Comparison of ENCODE assay signal across 12 cellular contexts in genomic region chr11:556175-556699, GRCh38. TPM values are rescaled to one million over a fixed set of nuclear protein-coding genes. Genes with fewer than 3 reads are reported as not detected.
DNase-seq lines count a peak whose midpoint lies in the region; ATAC-seq, FAIRE-seq and TF ChIP-seq lines count a peak whose summit lies in the region.
"Had no signal": no experiment of that assay in that cellular context is flagged by ENCODE, and none has a peak within 500 bp of the region (broad histone marks: within the 10 kb centered on the region; RNA-seq: fewer than 3 reads in every experiment).

No MANE protein-coding gene starts in this region.

- peaks cover 5 to 13% of the 10 kb centered on the region in 2 donors for H3K4me1 Mint-ChIP-seq in natural killer cell

- H2AFZ ChIP-seq in K562 (ENCODE audit: low read depth, low read length) = no peak overlapping the region

- no peaks in the 10 kb centered on the region for H3K36me3 ChIP-seq in BLaER1 treated with 17β-estradiol and CSF1 and Interleukin-3, amounts not matched to agents 10 nM and 100 nM
- H3K36me3 ChIP-seq in K562 (ENCODE audit: control insufficient read depth, insufficient read depth, low read length) = no peaks in the 10 kb centered on the region
- H3K36me3 ChIP-seq in esophagus muscularis mucosa = no peaks in the 10 kb centered on the region
- H3K36me3 ChIP-seq: lower lobe of right lung had no signal

- ATAC-seq in K562 = no peak
- ATAC-seq in natural killer cell = no peak
- no peak for ATAC-seq in GM19452 (IDR thresholded peaks at IDR 0.05; ENCODE audit: unreplicated experiment)

- 93% methylated on average over 11 of the region's 49 CpGs for WGBS in K562 (ENCODE audit: insufficient coverage, low coverage, missing lambda C conversion rate)
- WGBS in esophagus muscularis mucosa = 14% methylated on average over 25 of the region's 49 CpGs

- POLR2A ChIA-PET in K562 (lab: Yijun Ruan, JAX) = interaction anchor here (0.6 to 1.8 kb wide), 4 partner anchors 15 to 100 kb away, joined by 3 to 5 read pairs (median 4); no protein-coding TSS in a partner anchor

- no peaks in the 10 kb centered on the region for H3K9me3 ChIP-seq in BLaER1 treated with 17β-estradiol and CSF1 and Interleukin-3, amounts not matched to agents 10 nM and 100 nM (replicated peaks in 1 of 11)
- H3K9me3 ChIP-seq in K562 (replicated peaks; ENCODE audit: control insufficient read depth, insufficient read depth, low read depth, low read length) = no peaks in the 10 kb centered on the region
- H3K9me3 ChIP-seq in esophagus muscularis mucosa = no peaks in the 10 kb centered on the region
- H3K9me3 ChIP-seq: lower lobe of right lung had no signal

- CTCF ChIA-PET in K562 (lab: Yijun Ruan, JAX; ENCODE audit: low intra/inter-chr PET ratio) = no interaction called here

- TF ChIP-seq POLR2A in K562 (conservative IDR thresholded peaks at IDR 0.05) = no peak
- TF ChIP-seq POLR2A in esophagus muscularis mucosa (IDR thresholded peaks at IDR 0.05; ENCODE audit: low read depth) = no peak

- H3K4me3 ChIP-seq in BLaER1 treated with 17β-estradiol and CSF1 and Interleukin-3, amounts not matched to agents 10 nM and 100 nM = peak overlapping the region; percentile 40 to 66 (median 50); a peak in 14 of 20 replicates
- H3K4me3 ChIP-seq in K562 (no peak overlapping the region), esophagus muscularis mucosa (peak overlapping the region in 2 of 4 donors; percentile 39 to 52)

- no peak for TF ChIP-seq CTCF in K562 (IDR thresholded peaks at IDR 0.05 in 2 of 3, conservative IDR thresholded peaks at IDR 0.05 in 1 of 3; ENCODE audit: insufficient read depth in 2 of 3, low read depth in 1 of 3, low read length in 3 of 3)
- no peak for TF ChIP-seq CTCF in natural killer cell (IDR thresholded peaks at IDR 0.05)
- TF ChIP-seq CTCF in esophagus muscularis mucosa (IDR thresholded peaks at IDR 0.05) = no peak

- peaks cover 0 to 59% (median 28%) of the 10 kb centered on the region in 11 experiments; a peak in 17 of 22 replicates for H4K20me1 ChIP-seq in BLaER1 treated with 17β-estradiol and CSF1 and Interleukin-3, amounts not matched to agents 10 nM and 100 nM
- H4K20me1 ChIP-seq in K562 (replicated peaks; ENCODE audit: control insufficient read depth, insufficient read depth, low read length) = no peaks in the 10 kb centered on the region

- BruUV-seq in K562 (replicated peaks; lab: Mats Ljungman, UMichigan) = no TSS peak

- peaks cover 21 to 58% (median 40%) of the 10 kb centered on the region in 10 experiments; a peak in 18 of 20 replicates for H3K4me1 ChIP-seq in BLaER1 treated with 17β-estradiol and CSF1 and Interleukin-3, amounts not matched to agents 10 nM and 100 nM
- H3K4me1 ChIP-seq in K562 (replicated peaks in 1 of 2; ENCODE audit: control insufficient read depth in 2 of 2, insufficient read depth in 2 of 2, low read length in 2 of 2) (peaks cover 26 to 97% of the 10 kb centered on the region in 2 experiments), esophagus muscularis mucosa (peaks cover 23 to 38% (median 35%) of the 10 kb centered on the region in 4 donors)

- TF ChIP-seq EP300 in K562 (IDR thresholded peaks at IDR 0.05; ENCODE audit: low read length) (no peak), esophagus muscularis mucosa (IDR thresholded peaks at IDR 0.05) (no peak)

- H3K4me3 Mint-ChIP-seq in natural killer cell = peak overlapping the region; percentile 60

- H3K79me2 ChIP-seq in K562 (ENCODE audit: control insufficient read depth, insufficient read depth, low read length) = peaks cover 11% of the 10 kb centered on the region; the same call in 1 of the 3 replicates

- H3K27me3 Mint-ChIP-seq in natural killer cell (ENCODE audit: low read depth in 2 of 2) = peaks cover 0 to 5% of the 10 kb centered on the region in 2 donors

- peaks cover 2% of the 10 kb centered on the region for H3K9me1 ChIP-seq in K562 (ENCODE audit: control insufficient read depth, insufficient read depth, low read length)

- DNase-seq in EH (ENCODE audit: low read depth) (peak; percentile 25), K562 (ENCODE audit: extremely low read depth in 1 of 4, low spot score in 3 of 4) (no peak), natural killer cell (no peak), GM19239 (ENCODE audit: insufficient read length, low spot score) (no peak), D341Med (ENCODE audit: low spot score) (no peak), esophagus muscularis mucosa (ENCODE audit: extremely low spot score) (no peak)
- DNase-seq: caudate nucleus, EL, GOT3, lower lobe of right lung had no signal

- peaks cover 48 to 67% (median 52%) of the 10 kb centered on the region in 11 experiments for H3K27me3 ChIP-seq in BLaER1 treated with 17β-estradiol and CSF1 and Interleukin-3, amounts not matched to agents 10 nM and 100 nM
- H3K27me3 ChIP-seq in K562 (ENCODE audit: control insufficient read depth in 2 of 2, insufficient read depth in 2 of 2, low read length in 2 of 2) (no peaks in the 10 kb centered on the region), esophagus muscularis mucosa (peaks cover 19 to 86% (median 50%) of the 10 kb centered on the region in 4 donors)

- FAIRE-seq in K562 (lab: Jason Lieb, UNC) (no peak), GM19239 (lab: Jason Lieb, UNC) (no peak)

- intact Hi-C loops in K562 (cut with micrococcal nuclease) (loop anchor here (10.0 kb wide), 2 partner anchors 59 to 139 kb away; partner anchors contain the start of genes DEAF1, IRF7 and TMEM80), natural killer cell (cut with micrococcal nuclease) (no loop called here), esophagus muscularis mucosa (cut with DNase I) (no loop called here)

- peak overlapping the region in 4 of 11 experiments; percentile 2 to 69 (median 52); a peak in 3 of 22 replicates for H3K9ac ChIP-seq in BLaER1 treated with 17β-estradiol and CSF1 and Interleukin-3, amounts not matched to agents 10 nM and 100 nM
- H3K9ac ChIP-seq in K562 (ENCODE audit: insufficient read depth in 1 of 2, low read depth in 2 of 2, low read length in 2 of 2) = no peak overlapping the region

- no peak overlapping the region for H3K27ac ChIP-seq in BLaER1 treated with 17β-estradiol and CSF1 and Interleukin-3, amounts not matched to agents 10 nM and 100 nM
- H3K27ac ChIP-seq in K562 (ENCODE audit: extremely low read depth, low read depth, low read length) (no peak overlapping the region), esophagus muscularis mucosa (replicated peaks in 1 of 4) (no peak overlapping the region)
- H3K27ac ChIP-seq: lower lobe of right lung had no signal

- in situ Hi-C loops in K562 (cut with MboI) = no loop called here

- no peaks in the 10 kb centered on the region for H3K9me3 Mint-ChIP-seq in natural killer cell

- H3K27ac Mint-ChIP-seq in natural killer cell = no peak overlapping the region

- no peaks in the 10 kb centered on the region for H3K36me3 Mint-ChIP-seq in natural killer cell

- H3K4me2 ChIP-seq in BLaER1 treated with 17β-estradiol and CSF1 and Interleukin-3, amounts not matched to agents 10 nM and 100 nM = peak overlapping the region; percentile 75 to 99 (median 95)
- no peak overlapping the region for H3K4me2 ChIP-seq in K562 (ENCODE audit: insufficient read depth, low read length)

- TF ChIP-seq RAD21 in K562 (CRISPR knock-in tag; conservative IDR thresholded peaks at IDR 0.05 in 1 of 2, IDR thresholded peaks at IDR 0.05 in 1 of 2) = no peak

RNA-seq across cellular contexts. Expression of gene LMNTD2, which starts 4.3 kb away (rescaled TPM):
- 3.8 and 17.0 TPM in 2 replicates for total RNA-seq in K562 (2011; cell fraction: chromatin; rRNA removed; ENCODE audit: low replicate concordance)
- 10.9 and 14.7 TPM in 2 replicates for total RNA-seq in K562 (2011; cell fraction: nucleolus; rRNA removed)
- total RNA-seq in K562 (2011; cell fraction: nucleoplasm; rRNA removed) = 6.7 and 8.2 TPM in 2 replicates
- 2.0 and 2.9 TPM in 2 replicates for total RNA-seq in K562 (2014; rRNA removed)
- 0.19 TPM in 1 of 2 replicates, not detected in the other for total RNA-seq in K562 (2014; rRNA removed; fragmentation: Illumina TruSeq; extraction: Trizol)
- 0.98 and 1.1 TPM in 2 replicates for total RNA-seq in K562 (2015; rRNA removed; fragmentation: Illumina TruSeq; extraction: Trizol)
- total RNA-seq in K562 (2021) = 3.5 and 3.9 TPM in 2 replicates
- 1.1 and 2.8 TPM in 2 replicates for polyA plus RNA-seq in K562 (2011; rRNA removed)
- polyA plus RNA-seq in K562 (2011; cell fraction: cytosol; rRNA removed) = 1.3 and 3.2 TPM in 2 replicates
- polyA plus RNA-seq in K562 (2011; cell fraction: nucleus; rRNA removed) = 28.7 and 36.1 TPM in 2 replicates
- polyA plus RNA-seq in K562 (2012) = 3.2 and 9.3 TPM in 2 replicates
- polyA plus RNA-seq in K562 (2014; fragmentation: Illumina TruSeq; extraction: Trizol) = 0.48 and 0.98 TPM in 2 replicates
- polyA plus RNA-seq in K562 (2014; fragmentation: Nextera tagmentation; extraction: Ambion mirVana) = not detected
- polyA plus RNA-seq in K562 (2014; rRNA removed) = 1.8 and 4.2 TPM in 2 replicates
- 0.14 and 0.30 TPM in 2 replicates for polyA minus RNA-seq in K562 (2011; rRNA and poly(A)+ RNA removed)
- 1.2 and 1.4 TPM in 2 replicates for polyA minus RNA-seq in K562 (2011; cell fraction: cytosol; rRNA and poly(A)+ RNA removed)
- 4.0 and 6.1 TPM in 2 replicates for polyA minus RNA-seq in K562 (2011; cell fraction: nucleus; rRNA and poly(A)+ RNA removed)
- 1 to 10 TPM; 3.5 to 5.2 (median 5.0) TPM for total RNA-seq in natural killer cell
- 1 to 10 TPM in 3 of 4 donors, under 1 TPM in 1; 0.52 to 3.1 (median 1.7) TPM for total RNA-seq in esophagus muscularis mucosa

RNA-seq across cellular contexts. Expression of gene RASSF7, which starts 4.5 kb away (rescaled TPM):
- total RNA-seq in K562 (2011; cell fraction: chromatin; rRNA removed; ENCODE audit: low replicate concordance) = 15.6 and 50.0 TPM in 2 replicates
- total RNA-seq in K562 (2011; cell fraction: nucleolus; rRNA removed) = 73.5 and 76.5 TPM in 2 replicates
- total RNA-seq in K562 (2011; cell fraction: nucleoplasm; rRNA removed) = 28.3 and 32.9 TPM in 2 replicates
- total RNA-seq in K562 (2014; rRNA removed) = 45.2 and 50.3 TPM in 2 replicates
- 1.1 and 2.2 TPM in 2 replicates for total RNA-seq in K562 (2014; rRNA removed; fragmentation: Illumina TruSeq; extraction: Trizol)
- 16.2 and 18.6 TPM in 2 replicates for total RNA-seq in K562 (2015; rRNA removed; fragmentation: Illumina TruSeq; extraction: Trizol)
- total RNA-seq in K562 (2021) = 30.5 and 31.7 TPM in 2 replicates
- 19.8 and 30.3 TPM in 2 replicates for polyA plus RNA-seq in K562 (2011; rRNA removed)
- polyA plus RNA-seq in K562 (2011; cell fraction: cytosol; rRNA removed) = 43.4 and 94.2 TPM in 2 replicates
- polyA plus RNA-seq in K562 (2011; cell fraction: nucleus; rRNA removed) = 170 and 239 TPM in 2 replicates
- 27.7 and 32.0 TPM in 2 replicates for polyA plus RNA-seq in K562 (2012)
- 3.0 and 17.0 TPM in 2 replicates for polyA plus RNA-seq in K562 (2014; fragmentation: Illumina TruSeq; extraction: Trizol)
- polyA plus RNA-seq in K562 (2014; fragmentation: Nextera tagmentation; extraction: Ambion mirVana) = under 1 TPM; 0.41 to 0.92 TPM
- polyA plus RNA-seq in K562 (2014; rRNA removed) = 44.3 and 52.7 TPM in 2 replicates
- polyA minus RNA-seq in K562 (2011; rRNA and poly(A)+ RNA removed) = 2.7 and 4.7 TPM in 2 replicates
- polyA minus RNA-seq in K562 (2011; cell fraction: cytosol; rRNA and poly(A)+ RNA removed) = 10.8 and 13.3 TPM in 2 replicates
- polyA minus RNA-seq in K562 (2011; cell fraction: nucleus; rRNA and poly(A)+ RNA removed) = 18.8 and 21.8 TPM in 2 replicates
- 10 to 100 TPM; 19.0 to 21.7 (median 20.0) TPM for total RNA-seq in natural killer cell
- total RNA-seq in esophagus muscularis mucosa = 10 to 100 TPM in 3 of 4 donors, 1 to 10 TPM in 1; 2.9 to 24.4 (median 13.7) TPM

RNA-seq across cellular contexts. Expression of gene LRRC56, which starts 18.9 kb away (rescaled TPM):
- 8.0 and 39.1 TPM in 2 replicates for total RNA-seq in K562 (2011; cell fraction: chromatin; rRNA removed; ENCODE audit: low replicate concordance)
- total RNA-seq in K562 (2011; cell fraction: nucleolus; rRNA removed) = 24.1 and 24.3 TPM in 2 replicates
- total RNA-seq in K562 (2011; cell fraction: nucleoplasm; rRNA removed) = 9.9 and 12.5 TPM in 2 replicates
- total RNA-seq in K562 (2014; rRNA removed) (1.5 and 1.6 TPM in 2 replicates), K562 (2014; rRNA removed; fragmentation: Illumina TruSeq; extraction: Trizol) (0.13 and 0.22 TPM in 2 replicates), K562 (2015; rRNA removed; fragmentation: Illumina TruSeq; extraction: Trizol) (1.0 and 1.3 TPM in 2 replicates), K562 (2021) (3.4 and 4.5 TPM in 2 replicates), natural killer cell (1 to 10 TPM; 1.5 to 2.4 (median 2.2) TPM), esophagus muscularis mucosa (under 1 TPM in 2 of 4 donors, not detected in 2; 0.19 to 0.33 TPM)
- polyA plus RNA-seq in K562 (2011; rRNA removed) (1.0 and 1.6 TPM in 2 replicates), K562 (2014; fragmentation: Illumina TruSeq; extraction: Trizol) (0.61 and 1.4 TPM in 2 replicates), K562 (2014; fragmentation: Nextera tagmentation; extraction: Ambion mirVana) (under 1 TPM in 1 of 2 experiments, not detected in 1; 0.03 TPM), K562 (2014; rRNA removed) (3.6 and 4.3 TPM in 2 replicates)
- 0.84 and 3.6 TPM in 2 replicates for polyA plus RNA-seq in K562 (2011; cell fraction: cytosol; rRNA removed)
- 11.6 and 26.8 TPM in 2 replicates for polyA plus RNA-seq in K562 (2011; cell fraction: nucleus; rRNA removed)
- polyA plus RNA-seq in K562 (2012) = 3.3 and 10.8 TPM in 2 replicates
- 0.45 and 0.77 TPM in 2 replicates for polyA minus RNA-seq in K562 (2011; rRNA and poly(A)+ RNA removed)
- 0.86 and 1.1 TPM in 2 replicates for polyA minus RNA-seq in K562 (2011; cell fraction: cytosol; rRNA and poly(A)+ RNA removed)
- 3.6 and 4.6 TPM in 2 replicates for polyA minus RNA-seq in K562 (2011; cell fraction: nucleus; rRNA and poly(A)+ RNA removed)

RNA-seq across cellular contexts. Expression of gene PHRF1, which starts 20.0 kb away (rescaled TPM):
- total RNA-seq in K562 (2011; cell fraction: chromatin; rRNA removed; ENCODE audit: low replicate concordance) = 57.3 and 135 TPM in 2 replicates
- total RNA-seq in K562 (2011; cell fraction: nucleolus; rRNA removed) = 56.1 and 60.9 TPM in 2 replicates
- 48.9 and 51.5 TPM in 2 replicates for total RNA-seq in K562 (2011; cell fraction: nucleoplasm; rRNA removed)
- total RNA-seq in K562 (2014; rRNA removed) (20.4 and 28.6 TPM in 2 replicates), K562 (2014; rRNA removed; fragmentation: Illumina TruSeq; extraction: Trizol) (4.2 and 4.9 TPM in 2 replicates), K562 (2015; rRNA removed; fragmentation: Illumina TruSeq; extraction: Trizol) (17.4 and 19.1 TPM in 2 replicates), K562 (2021) (34.5 and 37.2 TPM in 2 replicates), natural killer cell (10 to 100 TPM; 46.1 to 52.0 (median 46.9) TPM), esophagus muscularis mucosa (10 to 100 TPM; 24.5 to 38.2 (median 28.7) TPM)
- polyA plus RNA-seq in K562 (2011; rRNA removed) (7.5 and 10.5 TPM in 2 replicates), K562 (2014; fragmentation: Illumina TruSeq; extraction: Trizol) (7.7 and 14.5 TPM in 2 replicates), K562 (2014; fragmentation: Nextera tagmentation; extraction: Ambion mirVana) (under 1 TPM; 0.07 to 0.18 TPM), K562 (2014; rRNA removed) (16.9 and 19.9 TPM in 2 replicates)
- 7.2 and 14.5 TPM in 2 replicates for polyA plus RNA-seq in K562 (2011; cell fraction: cytosol; rRNA removed)
- polyA plus RNA-seq in K562 (2011; cell fraction: nucleus; rRNA removed) = 27.6 and 43.0 TPM in 2 replicates
- 12.2 and 16.7 TPM in 2 replicates for polyA plus RNA-seq in K562 (2012)
- polyA minus RNA-seq in K562 (2011; rRNA and poly(A)+ RNA removed) = 6.1 and 8.0 TPM in 2 replicates
- polyA minus RNA-seq in K562 (2011; cell fraction: cytosol; rRNA and poly(A)+ RNA removed) = 13.6 and 23.3 TPM in 2 replicates
- 15.5 and 20.1 TPM in 2 replicates for polyA minus RNA-seq in K562 (2011; cell fraction: nucleus; rRNA and poly(A)+ RNA removed)

RNA-seq across cellular contexts. Expression of gene HRAS, which starts 20.9 kb away (rescaled TPM):
- total RNA-seq in K562 (2011; cell fraction: chromatin; rRNA removed; ENCODE audit: low replicate concordance) = 31.9 and 88.4 TPM in 2 replicates
- 70.2 and 80.9 TPM in 2 replicates for total RNA-seq in K562 (2011; cell fraction: nucleolus; rRNA removed)
- total RNA-seq in K562 (2011; cell fraction: nucleoplasm; rRNA removed) = 37.3 and 47.9 TPM in 2 replicates
- total RNA-seq in K562 (2014; rRNA removed) = 73.5 and 75.9 TPM in 2 replicates
- total RNA-seq in K562 (2014; rRNA removed; fragmentation: Illumina TruSeq; extraction: Trizol) = 11.3 and 16.8 TPM in 2 replicates
- 41.3 and 43.3 TPM in 2 replicates for total RNA-seq in K562 (2015; rRNA removed; fragmentation: Illumina TruSeq; extraction: Trizol)
- 64.9 and 68.5 TPM in 2 replicates for total RNA-seq in K562 (2021)
- 29.6 and 34.9 TPM in 2 replicates for polyA plus RNA-seq in K562 (2011; rRNA removed)
- 39.3 and 69.6 TPM in 2 replicates for polyA plus RNA-seq in K562 (2011; cell fraction: cytosol; rRNA removed)
- polyA plus RNA-seq in K562 (2011; cell fraction: nucleus; rRNA removed) = 98.3 and 113 TPM in 2 replicates
- 47.4 and 91.9 TPM in 2 replicates for polyA plus RNA-seq in K562 (2012)
- 28.0 and 46.2 TPM in 2 replicates for polyA plus RNA-seq in K562 (2014; fragmentation: Illumina TruSeq; extraction: Trizol)
- polyA plus RNA-seq in K562 (2014; fragmentation: Nextera tagmentation; extraction: Ambion mirVana) = 1 to 10 TPM; 2.8 to 5.8 TPM
- polyA plus RNA-seq in K562 (2014; rRNA removed) = 52.0 and 61.3 TPM in 2 replicates
- polyA minus RNA-seq in K562 (2011; rRNA and poly(A)+ RNA removed) = 17.3 and 37.2 TPM in 2 replicates
- 18.2 and 20.6 TPM in 2 replicates for polyA minus RNA-seq in K562 (2011; cell fraction: cytosol; rRNA and poly(A)+ RNA removed)
- polyA minus RNA-seq in K562 (2011; cell fraction: nucleus; rRNA and poly(A)+ RNA removed) = 13.1 and 25.3 TPM in 2 replicates
- 10 to 100 TPM; 27.6 to 35.0 (median 30.6) TPM for total RNA-seq in natural killer cell
- total RNA-seq in esophagus muscularis mucosa = 10 to 100 TPM; 45.7 to 85.2 (median 61.7) TPM
